ENCODE assay signal across 24 cellular contexts in the genomic region with DNA sequence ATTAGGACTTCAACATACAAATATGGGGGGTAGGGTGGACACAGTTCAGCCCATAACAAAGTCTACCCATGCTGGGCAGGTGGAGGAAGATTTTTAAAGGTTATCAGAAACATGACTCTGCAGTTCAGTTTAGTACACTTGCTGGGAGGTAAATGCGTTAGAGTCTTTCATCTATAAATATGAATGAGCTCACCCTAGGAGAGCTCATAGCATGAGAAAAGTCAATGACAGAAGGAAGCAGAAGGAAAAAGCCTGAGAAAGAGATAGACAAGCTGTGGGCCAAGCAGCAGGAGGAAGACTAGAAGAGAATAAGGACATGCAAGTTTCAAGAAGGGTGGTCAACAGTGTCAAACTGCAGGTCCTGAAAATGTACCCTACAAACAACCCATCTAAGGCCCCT. TPM values are rescaled to one million over a fixed set of nuclear protein-coding genes. Genes with fewer than 3 reads are reported as not detected.
"Had no signal": no experiment of that assay in that cellular context is flagged by ENCODE, and none has a peak within 500 bp of the region (broad histone marks: within the 10 kb centered on the region; RNA-seq: fewer than 3 reads in every experiment).

No MANE protein-coding gene starts in this region.

- ATAC-seq: K562, Panc1, PC-3 had no signal

- H3K36me3 ChIP-seq: SJSA1 had no signal

- H3K9me3 ChIP-seq: SJSA1 had no signal

- H3K4me2 ChIP-seq: KMS-11 had no signal

- DNase-seq: Kasumi-1, MM.1S, NCI-H1092 treated with DMSO at 0.1 percent for 48 hours, NCI-H1436, NCI-H187, NCI-H2029, NCI-H2081 treated with DMSO at 0.1 percent for 48 hours, NCI-H2171, NCI-H226, NCI-H446, NCI-H510A treated with DMSO at 0.1 percent for 48 hours, NCI-H526, PC-3, SIG-M5 had no signal

- H3K36me3 Mint-ChIP-seq: IgD-negative memory B cell had no signal

- H3K4me1 ChIP-seq: SJSA1 had no signal

- H3K27me3 ChIP-seq: SJSA1 had no signal

- H3K4me3 ChIP-seq: K562, SJSA1, SK-N-MC had no signal

- H3K4me3 Mint-ChIP-seq: IgD-negative memory B cell had no signal

- H3K27ac ChIP-seq: HL-60, KMS-11, RWPE1, SJSA1, SK-N-MC had no signal

RNA-seq across cellular contexts. Expression of a gene that starts 27.0 kb away (rescaled TPM):
- total RNA-seq: K562, M059J, OCI-LY7, PC-3, SJSA1 had no signal
- polyA plus RNA-seq: IgD-negative memory B cell, K562 had no signal
